20 cellular contexts compared by ENCODE assay signal in genomic region chr1:119374208-119374877, GRCh38. TPM values are rescaled to one million over a fixed set of nuclear protein-coding genes. Genes with fewer than 3 reads are reported as not detected.
DNase-seq lines count a peak whose midpoint lies in the region; ATAC-seq and TF ChIP-seq lines count a peak whose summit lies in the region.
"Had no signal": no experiment of that assay in that cellular context is flagged by ENCODE, and none has a peak within 500 bp of the region (broad histone marks: within the 10 kb centered on the region; RNA-seq: fewer than 3 reads in every experiment).

No MANE protein-coding gene starts in this region.

- H3K4me1 Mint-ChIP-seq in activated T-helper 17 cell treated with anti-CD3 and anti-CD28 coated beads, Interleukin-2, amount 50 U/mL, for 72 hours = peaks cover 4% of the 10 kb centered on the region
- H3K4me1 Mint-ChIP-seq: activated naive CD8-positive, alpha-beta T cell treated with anti-CD3 and anti-CD28 coated beads, Interleukin-2, amount 10 ng/mL, durations not matched to agents 7 days and 5 days; central memory CD8-positive, alpha-beta T cell had no signal

- DNase-seq in NCI-H2227 treated with DMSO at 0.1 percent for 48 hours (lab: John Stamatoyannopoulos, UW) = peak; percentile 6
- no peak for DNase-seq in NCI-H2227 (lab: John Stamatoyannopoulos, UW; ENCODE audit: unreplicated experiment)
- no peak for DNase-seq in omental fat pad (ENCODE audit: low spot score)
- DNase-seq in NCI-H748 treated with DMSO at 0.1 percent for 48 hours (lab: John Stamatoyannopoulos, UW) = no peak
- DNase-seq in DMS53 treated with DMSO at 0.1 percent for 48 hours (lab: John Stamatoyannopoulos, UW; ENCODE audit: unreplicated experiment) = no peak
- DNase-seq: activated CD4-positive, alpha-beta T cell treated with anti-CD3 and anti-CD28 coated beads for 48 hours; activated naive CD8-positive, alpha-beta T cell treated with anti-CD3 and anti-CD28 coated beads, Interleukin-2, amount 10 ng/mL, durations not matched to agents 7 days and 5 days; C1 segment of cervical spinal cord; DND-41; effector memory CD8-positive, alpha-beta T cell; KG1; NCI-H1105; T-helper 9 cell had no signal

- ATAC-seq in HG03378 (IDR thresholded peaks at IDR 0.05; ENCODE audit: unreplicated experiment) = peak; percentile 45
- ATAC-seq in activated T-helper 17 cell treated with anti-CD3 and anti-CD28 coated beads, Interleukin-2, amount 50 U/mL, for 72 hours (replicated peaks) = peak; percentile 67
- peak; percentile 90 for ATAC-seq in omental fat pad (ENCODE audit: low FRiP score)
- ATAC-seq in HG03108 (IDR thresholded peaks at IDR 0.05; ENCODE audit: unreplicated experiment) = no peak
- ATAC-seq: effector memory CD8-positive, alpha-beta T cell had no signal

- no peak overlapping the region for H3K27ac Mint-ChIP-seq in activated T-helper 17 cell treated with anti-CD3 and anti-CD28 coated beads, Interleukin-2, amount 50 U/mL, for 72 hours
- H3K27ac Mint-ChIP-seq: activated naive CD8-positive, alpha-beta T cell treated with anti-CD3 and anti-CD28 coated beads, Interleukin-2, amount 10 ng/mL, durations not matched to agents 7 days and 5 days; effector memory CD8-positive, alpha-beta T cell had no signal

- H3K9me3 Mint-ChIP-seq in activated T-helper 17 cell treated with anti-CD3 and anti-CD28 coated beads, Interleukin-2, amount 50 U/mL, for 72 hours = peaks cover 4% of the 10 kb centered on the region
- H3K9me3 Mint-ChIP-seq: activated naive CD8-positive, alpha-beta T cell treated with anti-CD3 and anti-CD28 coated beads, Interleukin-2, amount 10 ng/mL, durations not matched to agents 7 days and 5 days; central memory CD8-positive, alpha-beta T cell; effector memory CD8-positive, alpha-beta T cell had no signal

- no peak overlapping the region for H3K4me3 Mint-ChIP-seq in activated T-helper 17 cell treated with anti-CD3 and anti-CD28 coated beads, Interleukin-2, amount 50 U/mL, for 72 hours
- H3K4me3 Mint-ChIP-seq: activated naive CD8-positive, alpha-beta T cell treated with anti-CD3 and anti-CD28 coated beads, Interleukin-2, amount 10 ng/mL, durations not matched to agents 7 days and 5 days; central memory CD8-positive, alpha-beta T cell; effector memory CD8-positive, alpha-beta T cell had no signal

- peaks cover 8% of the 10 kb centered on the region for H3K27me3 Mint-ChIP-seq in activated T-helper 17 cell treated with anti-CD3 and anti-CD28 coated beads, Interleukin-2, amount 50 U/mL, for 72 hours

- no peak for TF ChIP-seq CTCF in omental fat pad (IDR thresholded peaks at IDR 0.05)

- no peaks in the 10 kb centered on the region for H3K36me3 Mint-ChIP-seq in activated T-helper 17 cell treated with anti-CD3 and anti-CD28 coated beads, Interleukin-2, amount 50 U/mL, for 72 hours (ENCODE audit: low read depth)
- H3K36me3 Mint-ChIP-seq: activated naive CD8-positive, alpha-beta T cell treated with anti-CD3 and anti-CD28 coated beads, Interleukin-2, amount 10 ng/mL, durations not matched to agents 7 days and 5 days had no signal

RNA-seq across cellular contexts. Expression of gene HAO2, which starts 5.8 kb away (rescaled TPM):
- not detected for total RNA-seq in activated T-helper 17 cell treated with anti-CD3 and anti-CD28 coated beads, Interleukin-2, amount 50 U/mL, for 72 hours
- not detected for total RNA-seq in omental fat pad
- total RNA-seq: activated naive CD8-positive, alpha-beta T cell treated with anti-CD3 and anti-CD28 coated beads, Interleukin-2, amount 10 ng/mL, durations not matched to agents 7 days and 5 days; fibroblast of lung; osteocyte; SJSA1 had no signal

RNA-seq across cellular contexts. Expression of gene HSD3B2, which starts 40.6 kb away (rescaled TPM):
- total RNA-seq in activated T-helper 17 cell treated with anti-CD3 and anti-CD28 coated beads, Interleukin-2, amount 50 U/mL, for 72 hours = not detected
- under 1 TPM in 1 of 4 donors, not detected in 3; 0.63 TPM for total RNA-seq in omental fat pad
- total RNA-seq: activated naive CD8-positive, alpha-beta T cell treated with anti-CD3 and anti-CD28 coated beads, Interleukin-2, amount 10 ng/mL, durations not matched to agents 7 days and 5 days; fibroblast of lung; osteocyte; SJSA1 had no signal
